Comparison of ENCODE assay signal across 7 cellular contexts in the genomic region with DNA sequence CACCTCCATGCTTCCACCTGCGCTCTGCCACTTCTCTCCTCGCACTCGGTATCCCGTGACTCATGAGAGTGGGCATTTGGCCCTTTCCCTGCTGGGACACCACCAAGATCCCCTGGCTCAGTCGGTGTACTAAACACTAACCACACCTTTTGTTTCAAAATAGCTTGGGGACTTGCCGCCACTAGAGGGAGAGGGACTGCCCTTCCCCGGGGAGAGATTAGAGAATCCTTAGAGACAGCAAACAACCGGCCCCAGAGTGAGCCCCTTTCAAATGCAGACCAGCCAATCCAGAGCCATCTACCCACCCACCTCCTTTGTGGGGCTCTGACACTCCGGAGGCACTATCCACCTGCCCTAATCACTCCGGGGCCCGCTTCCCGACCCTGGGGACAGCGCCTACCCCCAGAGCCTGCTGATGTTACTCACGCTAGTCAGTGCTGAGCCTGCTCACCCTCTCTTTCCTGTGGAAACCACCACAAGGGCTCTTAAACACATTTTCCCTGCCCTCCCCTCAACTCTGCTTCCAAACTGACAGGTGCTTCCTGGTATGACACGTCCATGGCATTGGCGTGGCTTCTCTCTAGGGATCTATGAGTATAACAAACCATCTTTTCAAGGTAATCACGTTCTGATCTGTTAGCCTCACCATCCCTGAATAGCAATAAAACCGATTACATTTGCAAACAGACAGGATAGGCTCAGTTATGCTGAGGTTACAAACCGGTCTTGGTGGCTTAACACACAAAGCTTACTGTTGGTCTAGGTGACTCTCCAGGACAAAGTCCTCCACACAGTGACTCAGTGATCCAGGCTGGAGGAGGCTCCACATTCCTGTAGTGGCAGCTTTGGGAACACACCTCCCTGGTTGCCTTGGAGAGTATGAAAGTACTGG.
DNase-seq lines count a peak whose midpoint lies in the region; ATAC-seq and TF ChIP-seq lines count a peak whose summit lies in the region.

No MANE protein-coding gene starts in this region.

- WGBS in tibial nerve, 2 donors = 24 to 25% methylated on average over 19 of the region's 19 CpGs

- TF ChIP-seq EP300 in tibial nerve (IDR thresholded peaks at IDR 0.05) = no peak

- no peaks in the 10 kb centered on the region for H3K4me1 ChIP-seq in tibial nerve

- TF ChIP-seq CTCF in GM12873 (IDR thresholded peaks at IDR 0.05; ENCODE audit: insufficient read depth, low read depth, low read length, missing control alignments) (peak; percentile 67), HL-60 (IDR thresholded peaks at IDR 0.05; ENCODE audit: insufficient read depth, low read length) (peak; percentile 11), tibial nerve (IDR thresholded peaks at IDR 0.05) (peak in 1 of 5 experiments; percentile 8)

- H3K27ac ChIP-seq in HL-60 (replicated peaks) (no peak overlapping the region), tibial nerve (no peak overlapping the region)

- H3K9me3 Mint-ChIP-seq in central memory CD8-positive, alpha-beta T cell = no peaks in the 10 kb centered on the region
- peaks cover 5% of the 10 kb centered on the region for H3K9me3 Mint-ChIP-seq in memory B cell

- H3K4me3 ChIP-seq in HL-60 (replicated peaks; ENCODE audit: insufficient read depth, low read length) = no peak overlapping the region
- no peak overlapping the region for H3K4me3 ChIP-seq in tibial nerve

- no peak overlapping the region for H3K27ac Mint-ChIP-seq in central memory CD8-positive, alpha-beta T cell (ENCODE audit: low read depth)
- no peak overlapping the region for H3K27ac Mint-ChIP-seq in memory B cell

- peak; percentile 24 for ATAC-seq in central memory CD8-positive, alpha-beta T cell (replicated peaks; ENCODE audit: extremely low read depth, poor library complexity, severe bottlenecking)
- peak; percentile 76 for ATAC-seq in memory B cell (ENCODE audit: low read depth)

- H3K9me3 ChIP-seq in tibial nerve = peaks cover 0 to 6% (median 0%) of the 10 kb centered on the region in 4 donors

- no peak for TF ChIP-seq POLR2A in tibial nerve (IDR thresholded peaks at IDR 0.05)

- peak in 1 of 2 experiments; percentile 6 for DNase-seq in HL-60 (ENCODE audit: low read depth in 1 of 2, low spot score in 1 of 2)
- peak; percentile 1 for DNase-seq in OCI-M1 (lab: John Stamatoyannopoulos, UW)
- peak in 1 of 2 donors; percentile 11 for DNase-seq in central memory CD8-positive, alpha-beta T cell (ENCODE audit: low spot score in 2 of 2)
- DNase-seq in memory B cell (ENCODE audit: low spot score in 2 of 2) = peak; percentile 1 to 10
- DNase-seq in tibial nerve (ENCODE audit: low spot score in 2 of 2) = no peak
- no peak for DNase-seq in activated gamma-delta T cell treated with Interleukin-2 at 50 U/mL for 16 hours

- H3K4me3 Mint-ChIP-seq in central memory CD8-positive, alpha-beta T cell = no peak overlapping the region
- H3K4me3 Mint-ChIP-seq in memory B cell = peak overlapping the region; percentile 24

- H3K36me3 Mint-ChIP-seq in central memory CD8-positive, alpha-beta T cell (ENCODE audit: insufficient read depth) = no peaks in the 10 kb centered on the region
- H3K36me3 Mint-ChIP-seq in memory B cell = no peaks in the 10 kb centered on the region

- no peaks in the 10 kb centered on the region for H3K36me3 ChIP-seq in tibial nerve

- peaks cover 10% of the 10 kb centered on the region for H3K4me1 Mint-ChIP-seq in central memory CD8-positive, alpha-beta T cell
- peaks cover 6% of the 10 kb centered on the region for H3K4me1 Mint-ChIP-seq in memory B cell

- peaks cover 4% of the 10 kb centered on the region for H3K27me3 ChIP-seq in HL-60 (ENCODE audit: insufficient read depth, poor library complexity, severe bottlenecking)
- H3K27me3 ChIP-seq in tibial nerve = peaks cover 0 to 5% of the 10 kb centered on the region in 2 donors

- H3K27me3 Mint-ChIP-seq in central memory CD8-positive, alpha-beta T cell = peaks cover 72% of the 10 kb centered on the region
- peaks cover 17% of the 10 kb centered on the region for H3K27me3 Mint-ChIP-seq in memory B cell

Comparison
In these comparisons a context has a peak if more than half of its experiments do, and no peak if none do; other contexts are left out.
1. DNase-seq: peak in OCI-M1 (single experiment) and memory B cell (2 of 2); none in tibial nerve (0 of 2) and activated gamma-delta T cell treated with Interleukin-2 at 50 U/mL for 16 hours (single experiment).